9 cellular contexts compared by ENCODE assay signal in the genomic region with DNA sequence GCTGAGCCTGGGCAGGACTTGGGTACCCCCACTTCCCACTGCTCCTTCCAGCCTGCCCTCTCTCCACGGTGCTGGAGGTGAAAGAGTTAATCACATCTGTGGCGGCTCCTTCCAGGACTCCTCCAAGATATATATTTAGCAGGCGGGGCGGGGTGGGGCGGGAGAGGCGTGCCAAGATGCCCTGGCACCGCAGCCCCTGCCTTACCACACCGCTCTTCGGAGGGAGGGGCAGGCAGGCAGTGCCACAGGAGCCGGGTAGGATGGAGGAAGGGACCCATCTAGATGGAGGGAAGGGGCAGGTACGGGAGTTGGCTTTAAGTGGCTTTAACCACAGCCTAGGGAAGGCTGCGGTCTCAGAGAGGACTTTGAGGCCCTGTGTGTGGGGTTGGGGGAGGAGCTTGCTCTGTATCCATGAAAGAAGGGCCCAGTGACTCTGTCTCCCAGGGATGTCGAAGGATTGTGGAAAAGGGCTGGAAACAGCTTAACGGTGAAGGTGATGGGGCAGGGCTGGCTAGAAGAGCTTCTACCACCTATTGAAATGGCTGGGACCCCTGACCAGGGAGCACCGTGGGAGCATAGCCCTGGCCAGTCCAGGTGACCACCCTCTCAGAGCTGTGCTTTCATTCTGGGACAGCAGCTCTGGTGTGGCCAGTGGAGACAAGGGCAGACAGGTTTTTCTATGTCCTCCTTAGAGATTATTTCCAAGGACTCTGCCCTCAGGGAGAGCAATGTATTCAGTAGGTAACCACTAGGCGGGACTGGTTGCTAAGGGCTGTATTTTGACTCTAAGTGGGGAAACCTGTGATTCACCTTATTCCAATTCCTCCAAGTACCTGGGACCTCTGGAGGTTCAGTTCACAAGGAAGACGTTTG. TPM values are rescaled to one million over a fixed set of nuclear protein-coding genes. Genes with fewer than 3 reads are reported as not detected.
DNase-seq lines count a peak whose midpoint lies in the region; ATAC-seq and TF ChIP-seq lines count a peak whose summit lies in the region.
"Had no signal": no experiment of that assay in that cellular context is flagged by ENCODE, and none has a peak within 500 bp of the region (broad histone marks: within the 10 kb centered on the region; RNA-seq: fewer than 3 reads in every experiment).

No MANE protein-coding gene starts in this region.

- H3K79me2 ChIP-seq in PC-3 (ENCODE audit: low read length), result no peaks in the 10 kb centered on the region

- no peak overlapping the region for H3K9ac ChIP-seq in PC-3 (ENCODE audit: low read length)

- H2AFZ ChIP-seq in PC-3 (ENCODE audit: low read length), result peak overlapping the region; percentile 73

- TF ChIP-seq CTCF in PC-3 (conservative IDR thresholded peaks at IDR 0.05; ENCODE audit: low read depth, low read length) (peak; percentile 63), left ventricle myocardium inferior (IDR thresholded peaks at IDR 0.05; ENCODE audit: borderline replicate concordance) (no peak), gastrocnemius medialis (IDR thresholded peaks at IDR 0.05 in 4 of 5, conservative IDR thresholded peaks at IDR 0.05 in 1 of 5) (peak in 1 of 5 experiments; percentile 18)

- CTCF ChIA-PET in PC-3 (lab: Charles Lee), result interaction anchor here (1.0 to 3.0 kb wide), 6 partner anchors 12 to 110 kb away, joined by 3 to 47 read pairs (median 10); a partner anchor contains a TSS

- no peaks in the 10 kb centered on the region for H3F3A ChIP-seq in PC-3 (ENCODE audit: low read length, unreplicated experiment)

- H3K9me3 ChIP-seq in PC-3 (ENCODE audit: low read length) (no peaks in the 10 kb centered on the region), left ventricle myocardium inferior (replicated peaks) (no peaks in the 10 kb centered on the region), gastrocnemius medialis (no peaks in the 10 kb centered on the region)

- DNase-seq in H7 (peak; percentile 67), PC-3 (peak; percentile 89), left ventricle myocardium inferior (no peak), gastrocnemius medialis (peak; percentile 51 to 85), SW 1271 (lab: John Stamatoyannopoulos, UW) (no peak), NOMO-1 treated with DMSO at 0.1 percent for 48 hours (lab: John Stamatoyannopoulos, UW; ENCODE audit: unreplicated experiment) (no peak)

- H3K4me3 ChIP-seq in H7 (ENCODE audit: insufficient read depth, low read depth, low read length) (no peak overlapping the region), PC-3 (ENCODE audit: low read length) (peak overlapping the region; percentile 49), left ventricle myocardium inferior (peak overlapping the region; percentile 32), gastrocnemius medialis (peak overlapping the region; percentile 34 to 48 (median 44))

- in situ Hi-C loops in gastrocnemius medialis (cut with MboI; ENCODE audit: low sequenced_read_pairs in 4 of 4), result loop anchor here in 1 of 4 donors (25.0 kb wide), 1 partner anchor 482 kb away; a partner anchor contains a TSS

- H3K27ac ChIP-seq in PC-3 (ENCODE audit: low read length), result peak overlapping the region; percentile 36
- peak overlapping the region; percentile 31 for H3K27ac ChIP-seq in left ventricle myocardium inferior (replicated peaks)
- H3K27ac ChIP-seq in gastrocnemius medialis, result peak overlapping the region; percentile 94 to 97 (median 96)

- intact Hi-C loops in PC-3 (cut with micrococcal nuclease), result loop anchor here (1.0 kb wide), 1 partner anchor 50 kb away; no protein-coding TSS in a partner anchor
- intact Hi-C loops in left ventricle myocardium inferior (cut with micrococcal nuclease), result no loop called here
- intact Hi-C loops in gastrocnemius medialis (cut with DNase I; ENCODE audit: low total_unique reads), result loop anchor here (1.0 to 10.0 kb wide), 2 partner anchors 74 to 394 kb away; a partner anchor contains a TSS

- H3K9me2 ChIP-seq in PC-3 (replicated peaks; ENCODE audit: low read length), result no peaks in the 10 kb centered on the region

- POLR2A ChIA-PET in PC-3 (lab: Charles Lee; ENCODE audit: unreplicated experiment), result interaction anchor here (0.6 to 0.9 kb wide), 3 partner anchors 50 to 71 kb away, joined by 3 to 4 read pairs (median 3); no protein-coding TSS in a partner anchor

- H3K36me3 ChIP-seq in H7 (replicated peaks; ENCODE audit: control insufficient read depth, insufficient read depth, low read length) (no peaks in the 10 kb centered on the region), PC-3 (ENCODE audit: low read depth, low read length) (no peaks in the 10 kb centered on the region), left ventricle myocardium inferior (no peaks in the 10 kb centered on the region), gastrocnemius medialis (no peaks in the 10 kb centered on the region)

- TSS peak; percentile 56 for BruUV-seq in PC-3 (replicated peaks; lab: Mats Ljungman, UMichigan)

- peak in 1 of 2 donors; percentile 46 for TF ChIP-seq POLR2A in gastrocnemius medialis (IDR thresholded peaks at IDR 0.05)

- H4K20me1 ChIP-seq in PC-3 (ENCODE audit: low read length), result no peaks in the 10 kb centered on the region

- H3K4me1 ChIP-seq in PC-3 (ENCODE audit: insufficient read depth, low read length) (peaks cover 19% of the 10 kb centered on the region), left ventricle myocardium inferior (peaks cover 21% of the 10 kb centered on the region), gastrocnemius medialis (peaks cover 17 to 21% of the 10 kb centered on the region in 2 donors)

- peak overlapping the region; percentile 79 for H3K4me2 ChIP-seq in PC-3 (ENCODE audit: low read length)

- H3K27me3 ChIP-seq in H7 (ENCODE audit: control insufficient read depth, insufficient read depth, low read length) (no peaks in the 10 kb centered on the region), PC-3 (ENCODE audit: low read length) (peaks cover 18% of the 10 kb centered on the region), left ventricle myocardium inferior (ENCODE audit: low read depth) (no peaks in the 10 kb centered on the region), gastrocnemius medialis (no peaks in the 10 kb centered on the region)

- ATAC-seq in PC-3, result peak; percentile 74
- peak; percentile 82 to 86 for ATAC-seq in gastrocnemius medialis
- no peak for ATAC-seq in GM19452 (IDR thresholded peaks at IDR 0.05; ENCODE audit: unreplicated experiment)
- no peak for ATAC-seq in GM18498 (IDR thresholded peaks at IDR 0.05; ENCODE audit: unreplicated experiment)

RNA-seq across cellular contexts. Expression of a gene that starts 13.0 kb away (rescaled TPM):
- not detected in 2 replicates for total RNA-seq in H7 (2014; rRNA removed; shearing (Covaris generic))
- not detected in 2 replicates for total RNA-seq in PC-3 (2014; rRNA removed)
- total RNA-seq in left ventricle myocardium inferior, result not detected
- not detected for total RNA-seq in gastrocnemius medialis
- total RNA-seq: fibroblast of villous mesenchyme had no signal

RNA-seq across cellular contexts. Expression of a gene that starts 18.7 kb away (rescaled TPM):
- total RNA-seq in H7 (2014; rRNA removed; shearing (Covaris generic)), result 1.3 and 1.4 TPM in 2 replicates
- total RNA-seq in PC-3 (2014; rRNA removed), result not detected in 2 replicates
- total RNA-seq in left ventricle myocardium inferior, result not detected
- not detected for total RNA-seq in gastrocnemius medialis
- total RNA-seq: fibroblast of villous mesenchyme had no signal

RNA-seq across cellular contexts. Expression of a gene that starts 51.6 kb away (rescaled TPM):
- total RNA-seq in H7 (2014; rRNA removed; shearing (Covaris generic)), result 35.3 and 48.8 TPM in 2 replicates
- total RNA-seq in PC-3 (2014; rRNA removed), result 209 and 210 TPM in 2 replicates
- total RNA-seq in left ventricle myocardium inferior, result 32.0 TPM
- total RNA-seq in gastrocnemius medialis, result 100 to 1,000 TPM in 3 of 4 donors, 10 to 100 TPM in 1; 80.4 to 138 (median 127) TPM

RNA-seq across cellular contexts. Expression of a gene that starts 54.3 kb away (rescaled TPM):
- total RNA-seq in H7 (2014; rRNA removed; shearing (Covaris generic)), result 0.52 and 1.1 TPM in 2 replicates
- not detected in 2 replicates for total RNA-seq in PC-3 (2014; rRNA removed)
- total RNA-seq in left ventricle myocardium inferior, result 0.08 TPM
- total RNA-seq in gastrocnemius medialis, result 1 to 10 TPM in 1 of 4 donors, under 1 TPM in 2, not detected in 1; 0.41 to 1.8 (median 0.62) TPM
- total RNA-seq: fibroblast of villous mesenchyme had no signal

Comparison
In these comparisons a context has a peak if more than half of its experiments do, and no peak if none do; other contexts are left out.
1. DNase-seq: peak in H7 (single experiment), PC-3 (single experiment) and gastrocnemius medialis (2 of 2); none in left ventricle myocardium inferior (single experiment), SW 1271 (0 of 2) and NOMO-1 treated with DMSO at 0.1 percent for 48 hours (single experiment).
2. ATAC-seq: peak in PC-3 (single experiment) and gastrocnemius medialis (2 of 2); none in GM19452 (single experiment) and GM18498 (single experiment).
3. H3K27ac ChIP-seq: peak in every context shown above with its lines; median percentile 96 in gastrocnemius medialis; 36 in PC-3; 31 in left ventricle myocardium inferior.